8 cellular contexts compared by ENCODE assay signal in the genomic region with DNA sequence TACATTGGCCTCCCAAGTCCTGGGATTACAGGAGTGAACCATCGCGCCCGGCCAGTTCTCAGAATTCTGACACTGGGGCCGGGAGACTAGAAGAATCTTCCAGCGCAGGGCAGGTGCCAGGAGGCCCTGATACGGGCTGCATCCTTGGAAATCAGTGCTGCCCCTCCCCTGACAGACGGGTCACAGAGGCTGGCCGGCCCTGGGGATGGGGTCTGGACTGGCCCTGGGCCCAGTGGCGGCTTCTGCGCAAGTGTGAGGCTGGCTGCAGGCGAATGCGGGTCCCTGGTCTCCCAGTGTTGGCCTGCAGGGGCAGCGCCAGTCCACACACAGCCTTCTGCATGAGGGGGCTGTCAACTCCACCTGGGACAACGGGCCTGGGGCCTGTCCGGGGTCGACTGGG. TPM values are rescaled to one million over a fixed set of nuclear protein-coding genes. Genes with fewer than 3 reads are reported as not detected.
DNase-seq lines count a peak whose midpoint lies in the region; ATAC-seq and TF ChIP-seq lines count a peak whose summit lies in the region.

No MANE protein-coding gene starts in this region.

- 0 out of 2 replicates have a peak, but pooled peaks have one; percentile 10 for TF ChIP-seq RAD21 in IMR-90 (IDR thresholded peaks at IDR 0.05; ENCODE audit: low read length)

- no peak overlapping the region for H3K27ac Mint-ChIP-seq in nephron progenitor cell

- POLR2A ChIA-PET in IMR-90 (lab: Charles Lee; ENCODE audit: unreplicated experiment): interaction anchor here (0.6 kb wide), 1 partner anchor 21 kb away, joined by 3 read pairs; no protein-coding TSS in a partner anchor

- no peak overlapping the region; the same call in 1 of the 2 replicates for H2AK5ac ChIP-seq in IMR-90 (ENCODE audit: low read depth, low read length)

- H4K8ac ChIP-seq in IMR-90 (ENCODE audit: low read depth in 2 of 2, low read length in 2 of 2): peak overlapping the region in 1 of 2 experiments; percentile 95; a peak in 1 of 4 replicates

- H3K18ac ChIP-seq in IMR-90 (ENCODE audit: low read depth, low read length): no peak overlapping the region

- dilution Hi-C loops in IMR-90 (cut with HindIII; ENCODE audit: low sequenced_read_pairs, unreplicated experiment): no loop called here

- H3K14ac ChIP-seq in IMR-90 (replicated peaks; ENCODE audit: low read depth, low read length): no peak overlapping the region

- TF ChIP-seq CTCF in BE2C (IDR thresholded peaks at IDR 0.05; ENCODE audit: low read depth, low read length) (peak; percentile 29), IMR-90 (conservative IDR thresholded peaks at IDR 0.05; ENCODE audit: low read depth, low read length) (peak; percentile 13; the same call in 1 of the 2 replicates), nephron progenitor cell (IDR thresholded peaks at IDR 0.05) (peak; percentile 23), GM13976 (IDR thresholded peaks at IDR 0.05; ENCODE audit: borderline replicate concordance, control extremely low read depth, extremely low read depth, insufficient read depth, missing control alignments) (no peak)

- no peak overlapping the region for H3K4me2 ChIP-seq in IMR-90 (ENCODE audit: low read depth, low read length)

- CTCF ChIA-PET in IMR-90 (lab: Yijun Ruan, JAX): interaction anchor here (1.1 kb wide), 1 partner anchor 145 kb away, joined by 3 read pairs; no protein-coding TSS in a partner anchor

- H3K4ac ChIP-seq in IMR-90 (ENCODE audit: low read depth, low read length): no peak overlapping the region

- H3K9me1 ChIP-seq in IMR-90 (ENCODE audit: insufficient read depth, low read length): peaks cover 4% of the 10 kb centered on the region; the same call in 1 of the 2 replicates

- H4K5ac ChIP-seq in IMR-90 (ENCODE audit: low read depth, low read length): no peak overlapping the region

- peak; percentile 44 for DNase-seq in BE2C
- DNase-seq in IMR-90: no peak
- no peak for DNase-seq in caudate nucleus (lab: John Stamatoyannopoulos, UW)
- DNase-seq in nephron progenitor cell: peak; percentile 30
- DNase-seq in GM13976 (ENCODE audit: low spot score): no peak
- DNase-seq in SW480 (ENCODE audit: low spot score): no peak

- H3K4me1 Mint-ChIP-seq in nephron progenitor cell: peaks cover 5% of the 10 kb centered on the region

- H3K9me3 Mint-ChIP-seq in nephron progenitor cell: no peaks in the 10 kb centered on the region

- H4K91ac ChIP-seq in IMR-90 (ENCODE audit: insufficient read depth, low read depth, low read length): no peak overlapping the region

- H3K9me3 ChIP-seq in BE2C (no peaks in the 10 kb centered on the region), IMR-90 (ENCODE audit: control insufficient read depth, insufficient read depth, low read length) (no peaks in the 10 kb centered on the region)

- H3K4me3 ChIP-seq in BE2C (ENCODE audit: low read depth, low read length) (no peak overlapping the region), IMR-90 (ENCODE audit: insufficient read depth, low read depth, low read length) (no peak overlapping the region)

- H3K79me1 ChIP-seq in IMR-90 (ENCODE audit: low read depth in 1 of 2, low read length in 2 of 2): peaks cover 13 to 32% of the 10 kb centered on the region in 2 experiments

- H3K23ac ChIP-seq in IMR-90 (ENCODE audit: low read depth, low read length): no peak overlapping the region

- no peak overlapping the region for H3K56ac ChIP-seq in IMR-90 (ENCODE audit: extremely low read depth, insufficient read depth, low read length)

- no TSS peak for BruUV-seq in IMR-90 (replicated peaks; lab: Mats Ljungman, UMichigan)

- peaks cover 14% of the 10 kb centered on the region for H3K27me3 Mint-ChIP-seq in nephron progenitor cell (ENCODE audit: low read depth, poor library complexity)

- no peak overlapping the region for H2BK20ac ChIP-seq in IMR-90 (ENCODE audit: low read depth, low read length)

- H2AFZ ChIP-seq in IMR-90 (replicated peaks; ENCODE audit: low read length, poor library complexity): peak overlapping the region; percentile 68

- peaks cover 18% of the 10 kb centered on the region for H3K36me3 Mint-ChIP-seq in nephron progenitor cell (ENCODE audit: low read depth)

- H3K4me1 ChIP-seq in BE2C: no peaks in the 10 kb centered on the region; the same call in 1 of the 2 replicates
- H3K4me1 ChIP-seq in IMR-90 (ENCODE audit: control insufficient read depth, insufficient read depth, low read length): peaks cover 7% of the 10 kb centered on the region

- peaks cover 14% of the 10 kb centered on the region; the same call in 1 of the 2 replicates for H4K20me1 ChIP-seq in IMR-90 (ENCODE audit: insufficient read depth, low read length)

- no peak overlapping the region for H2BK5ac ChIP-seq in IMR-90 (ENCODE audit: low read depth, low read length, poor library complexity, severe bottlenecking)

- TF ChIP-seq POLR2A in IMR-90 (IDR thresholded peaks at IDR 0.05; ENCODE audit: low read depth, low read length): no peak

- WGBS in IMR-90 (ENCODE audit: extremely low coverage in 2 of 2, insufficient read length in 1 of 2), 2 experiments: 87% methylated on average over 11 of the region's 16 CpGs; no CpG with 5 or more reads in 1 of the 2 experiments

- H2AK9ac ChIP-seq in IMR-90 (replicated peaks; ENCODE audit: low read depth, low read length, poor library complexity): peak overlapping the region; percentile 40

- no peak overlapping the region for H3K9ac ChIP-seq in IMR-90 (ENCODE audit: low read depth, low read length)

- in situ Hi-C loops in IMR-90 (cut with MboI; ENCODE audit: low sequenced_read_pairs): no loop called here
- in situ Hi-C loops in GM13976 (cut with MboI; ENCODE audit: low sequenced_read_pairs, unreplicated experiment): no loop called here

- H3K4me3 Mint-ChIP-seq in nephron progenitor cell: peak overlapping the region; percentile 66

- H3K27ac ChIP-seq in IMR-90 (ENCODE audit: insufficient read depth, low read length): no peak overlapping the region
- peak overlapping the region; percentile 83 for H3K27ac ChIP-seq in caudate nucleus (ENCODE audit: low read depth, low read length)

- H3K36me3 ChIP-seq in BE2C (no peaks in the 10 kb centered on the region; the same call in 1 of the 2 replicates), IMR-90 (ENCODE audit: control insufficient read depth, insufficient read depth, low read length) (peaks cover 12% of the 10 kb centered on the region)

- H2BK15ac ChIP-seq in IMR-90 (ENCODE audit: low read depth, low read length): no peak overlapping the region

- H3K27me3 ChIP-seq in BE2C (no peaks in the 10 kb centered on the region), IMR-90 (ENCODE audit: control insufficient read depth, insufficient read depth, low read length) (no peaks in the 10 kb centered on the region)

- ATAC-seq in IMR-90 (ENCODE audit: low read depth) (no peak), GM21723 (IDR thresholded peaks at IDR 0.05; ENCODE audit: unreplicated experiment) (no peak), GM21825 (IDR thresholded peaks at IDR 0.05; ENCODE audit: unreplicated experiment) (no peak)

- no peak overlapping the region for H2BK120ac ChIP-seq in IMR-90 (ENCODE audit: low read depth, low read length)

- intact Hi-C loops in IMR-90 (cut with micrococcal nuclease): loop anchor here (1.0 to 5.0 kb wide), 3 partner anchors 106 to 182 kb away; a partner anchor contains a TSS

TF ChIP-seq in IMR-90, 13 proteins besides CTCF, POLR2A, EP300 and RAD21:
- TF ChIP-seq RCOR1 (IDR thresholded peaks at IDR 0.05; ENCODE audit: insufficient replicate concordance, low read length) (no peak), CEBPB (IDR thresholded peaks at IDR 0.05; ENCODE audit: low read depth, low read length) (no peak), MAFK (IDR thresholded peaks at IDR 0.05; ENCODE audit: low read depth, low read length) (no peak), RFX5 (IDR thresholded peaks at IDR 0.05; ENCODE audit: low read depth, low read length) (no peak), CHD1 (IDR thresholded peaks at IDR 0.05; ENCODE audit: low read depth, low read length) (no peak), NFE2L2 (IDR thresholded peaks at IDR 0.05; ENCODE audit: low read depth, low read length) (no peak), SMC3 (IDR thresholded peaks at IDR 0.05; ENCODE audit: low read depth, low read length) (no peak), FOS (IDR thresholded peaks at IDR 0.05; ENCODE audit: low read depth, low read length) (no peak), MXI1 (IDR thresholded peaks at IDR 0.05; ENCODE audit: borderline replicate concordance, low read depth, low read length) (no peak)
- TF ChIP-seq, protein P1, sequence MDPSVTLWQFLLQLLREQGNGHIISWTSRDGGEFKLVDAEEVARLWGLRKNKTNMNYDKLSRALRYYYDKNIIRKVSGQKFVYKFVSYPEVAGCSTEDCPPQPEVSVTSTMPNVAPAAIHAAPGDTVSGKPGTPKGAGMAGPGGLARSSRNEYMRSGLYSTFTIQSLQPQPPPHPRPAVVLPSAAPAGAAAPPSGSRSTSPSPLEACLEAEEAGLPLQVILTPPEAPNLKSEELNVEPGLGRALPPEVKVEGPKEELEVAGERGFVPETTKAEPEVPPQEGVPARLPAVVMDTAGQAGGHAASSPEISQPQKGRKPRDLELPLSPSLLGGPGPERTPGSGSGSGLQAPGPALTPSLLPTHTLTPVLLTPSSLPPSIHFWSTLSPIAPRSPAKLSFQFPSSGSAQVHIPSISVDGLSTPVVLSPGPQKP (IDR thresholded peaks at IDR 0.05; ENCODE audit: borderline replicate concordance, low read depth, low read length): no peak
- TF ChIP-seq, protein P2, sequence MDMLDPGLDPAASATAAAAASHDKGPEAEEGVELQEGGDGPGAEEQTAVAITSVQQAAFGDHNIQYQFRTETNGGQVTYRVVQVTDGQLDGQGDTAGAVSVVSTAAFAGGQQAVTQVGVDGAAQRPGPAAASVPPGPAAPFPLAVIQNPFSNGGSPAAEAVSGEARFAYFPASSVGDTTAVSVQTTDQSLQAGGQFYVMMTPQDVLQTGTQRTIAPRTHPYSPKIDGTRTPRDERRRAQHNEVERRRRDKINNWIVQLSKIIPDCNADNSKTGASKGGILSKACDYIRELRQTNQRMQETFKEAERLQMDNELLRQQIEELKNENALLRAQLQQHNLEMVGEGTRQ (IDR thresholded peaks at IDR 0.05; ENCODE audit: low read depth, low read length): no peak

RNA-seq across cellular contexts. Expression of a gene that starts 0.8 kb away (rescaled TPM):
- 91.3 TPM for polyA plus RNA-seq in BE2C (2012; ENCODE audit: insufficient read depth, insufficient read length, low read depth)
- 18.3 and 58.6 TPM in 2 replicates for total RNA-seq in IMR-90 (2012; rRNA removed)
- 78.1 and 83.8 TPM in 2 replicates for polyA plus RNA-seq in IMR-90 (2012; rRNA removed)
- 56.2 and 71.1 TPM in 2 replicates for polyA plus RNA-seq in IMR-90 (2012; cell fraction: cytosol; rRNA removed)
- polyA plus RNA-seq in IMR-90 (2012; cell fraction: nucleus; rRNA removed; ENCODE audit: low replicate concordance): 222 and 379 TPM in 2 replicates

RNA-seq across cellular contexts. Expression of a gene that starts 49.9 kb away (rescaled TPM):
- polyA plus RNA-seq in BE2C (2012; ENCODE audit: insufficient read depth, insufficient read length, low read depth): 58.0 TPM
- 6.6 and 7.2 TPM in 2 replicates for total RNA-seq in IMR-90 (2012; rRNA removed)
- polyA plus RNA-seq in IMR-90 (2012; rRNA removed): 20.3 and 24.7 TPM in 2 replicates
- polyA plus RNA-seq in IMR-90 (2012; cell fraction: cytosol; rRNA removed): 9.9 and 11.2 TPM in 2 replicates
- 140 and 168 TPM in 2 replicates for polyA plus RNA-seq in IMR-90 (2012; cell fraction: nucleus; rRNA removed; ENCODE audit: low replicate concordance)

Comparison
In these comparisons a context has a peak if more than half of its experiments do, and no peak if none do; other contexts are left out.
1. DNase-seq: peak in BE2C (single experiment) and nephron progenitor cell (single experiment); none in IMR-90 (single experiment), caudate nucleus (0 of 61), GM13976 (single experiment) and SW480 (single experiment).